Comparison of ENCODE assay signal across 10 cellular contexts in the genomic region with DNA sequence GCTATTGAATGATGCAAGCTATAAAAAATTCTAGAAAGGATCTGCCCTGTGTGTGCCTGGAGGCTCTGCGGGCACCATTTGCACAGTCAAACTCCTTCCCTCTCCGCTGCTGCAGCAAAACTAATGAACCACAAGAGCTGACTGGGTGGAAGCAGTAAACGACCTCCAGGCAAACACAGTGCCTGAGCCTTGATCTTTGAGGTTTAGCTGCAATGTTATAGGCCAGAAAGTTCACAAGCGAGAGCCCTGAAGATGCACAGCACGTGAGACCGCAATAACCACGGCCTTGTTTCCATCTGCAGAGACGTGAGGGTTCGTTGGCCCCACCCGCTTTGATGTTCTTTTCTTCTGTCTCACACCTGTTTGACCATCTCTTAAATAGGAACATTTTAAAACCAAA.
A peak's percentile ranks its signal among the peaks of the same experiment; 100 is the strongest.
DNase-seq lines count a peak whose midpoint lies in the region; ATAC-seq and TF ChIP-seq lines count a peak whose summit lies in the region.
"Had no signal": no experiment of that assay in that cellular context is flagged by ENCODE, and none has a peak within 500 bp of the region (broad histone marks: within the 10 kb centered on the region; RNA-seq: fewer than 3 reads in every experiment).

No MANE protein-coding gene starts in this region.

- ATAC-seq in T-cell (replicated peaks in 1 of 4), result peak; percentile 82 to 97 (median 91)
- peak; percentile 77 for ATAC-seq in activated naive CD8-positive, alpha-beta T cell treated with anti-CD3 and anti-CD28 coated beads, Interleukin-2, amount 10 ng/mL, durations not matched to agents 7 days and 5 days (ENCODE audit: low read depth)
- ATAC-seq: gastroesophageal sphincter had no signal

- H3K36me3 Mint-ChIP-seq in T-cell, result peaks cover 5% of the 10 kb centered on the region
- H3K36me3 Mint-ChIP-seq in activated naive CD8-positive, alpha-beta T cell treated with anti-CD3 and anti-CD28 coated beads, Interleukin-2, amount 10 ng/mL, durations not matched to agents 7 days and 5 days, result peaks cover 6% of the 10 kb centered on the region

- peaks cover 5 to 6% of the 10 kb centered on the region in 2 donors for H3K27me3 Mint-ChIP-seq in T-cell
- peaks cover 26% of the 10 kb centered on the region for H3K27me3 Mint-ChIP-seq in activated naive CD8-positive, alpha-beta T cell treated with anti-CD3 and anti-CD28 coated beads, Interleukin-2, amount 10 ng/mL, durations not matched to agents 7 days and 5 days

- H3K4me1 ChIP-seq in transverse colon, result no peaks in the 10 kb centered on the region

- H3K27me3 ChIP-seq in transverse colon, result no peaks in the 10 kb centered on the region
- H3K27me3 ChIP-seq: gastroesophageal sphincter had no signal

- H3K27ac Mint-ChIP-seq in T-cell, result peak overlapping the region; percentile 62 to 73
- H3K27ac Mint-ChIP-seq in activated naive CD8-positive, alpha-beta T cell treated with anti-CD3 and anti-CD28 coated beads, Interleukin-2, amount 10 ng/mL, durations not matched to agents 7 days and 5 days, result no peak overlapping the region

- POLR2A ChIA-PET in T-cell (lab: Charles Lee), result no interaction called here
- POLR2A ChIA-PET in activated naive CD8-positive, alpha-beta T cell treated with anti-CD3 and anti-CD28 coated beads, Interleukin-2, amount 10 ng/mL, durations not matched to agents 7 days and 5 days (lab: Charles Lee), result interaction anchor here (1.6 kb wide), 1 partner anchor 87 kb away, joined by 7 read pairs; no protein-coding TSS in a partner anchor

- H3K9me3 ChIP-seq in transverse colon, result peaks cover 0 to 5% of the 10 kb centered on the region in 2 donors
- H3K9me3 ChIP-seq: gastroesophageal sphincter had no signal

- no peak overlapping the region for H3K4me3 ChIP-seq in transverse colon
- H3K4me3 ChIP-seq: gastroesophageal sphincter, PC-9 had no signal

- no peak overlapping the region for H3K27ac ChIP-seq in transverse colon
- H3K27ac ChIP-seq: gastroesophageal sphincter, PC-9 had no signal

- WGBS in transverse colon (ENCODE audit: low coverage in 1 of 2), 2 donors, result 80% methylated on average over 2 to 10 of the region's 10 CpGs

- peak overlapping the region; percentile 44 to 54 (median 46) for H3K4me3 Mint-ChIP-seq in T-cell
- H3K4me3 Mint-ChIP-seq in activated naive CD8-positive, alpha-beta T cell treated with anti-CD3 and anti-CD28 coated beads, Interleukin-2, amount 10 ng/mL, durations not matched to agents 7 days and 5 days, result peak overlapping the region; percentile 59

- no peak for TF ChIP-seq POLR2A in transverse colon (IDR thresholded peaks at IDR 0.05)

- H3K36me3 ChIP-seq in transverse colon, result no peaks in the 10 kb centered on the region
- H3K36me3 ChIP-seq: gastroesophageal sphincter had no signal

- peaks cover 0 to 9% (median 4%) of the 10 kb centered on the region in 3 donors for H3K9me3 Mint-ChIP-seq in T-cell
- H3K9me3 Mint-ChIP-seq in activated naive CD8-positive, alpha-beta T cell treated with anti-CD3 and anti-CD28 coated beads, Interleukin-2, amount 10 ng/mL, durations not matched to agents 7 days and 5 days, result peaks cover 14% of the 10 kb centered on the region

- CTCF ChIA-PET in T-cell (lab: Charles Lee), result no interaction called here

- peaks cover 50 to 66% (median 58%) of the 10 kb centered on the region in 3 donors for H3K4me1 Mint-ChIP-seq in T-cell
- H3K4me1 Mint-ChIP-seq in activated naive CD8-positive, alpha-beta T cell treated with anti-CD3 and anti-CD28 coated beads, Interleukin-2, amount 10 ng/mL, durations not matched to agents 7 days and 5 days, result peaks cover 21% of the 10 kb centered on the region

- TF ChIP-seq CTCF in transverse colon (IDR thresholded peaks at IDR 0.05), result no peak

- intact Hi-C loops in transverse colon (cut with DNase I; ENCODE audit: low total_unique reads), result no loop called here

- in situ Hi-C loops in transverse colon (cut with MboI; ENCODE audit: low pct_ligation_motif_present in 1 of 4, low pct_unique_long_range_greater_than_20kb in 1 of 4, low sequenced_read_pairs in 3 of 4), result no loop called here

- DNase-seq in stimulated activated CD4-positive, alpha-beta T cell treated with anti-CD3 and anti-CD28 coated beads, Interleukin-12 subunit alpha, Interleukin-12 subunit beta, amount 100 ng/mL, for 24 hours (ENCODE audit: low read depth in 2 of 2), result peak; percentile 8 to 41
- no peak for DNase-seq in stimulated activated CD4-positive, alpha-beta T cell treated with anti-CD3 and anti-CD28 coated beads, Interleukin-12 subunit alpha, Interleukin-12 subunit beta, amount 100 ng/mL, for 4 hours
- DNase-seq in T-cell, result peak; percentile 6 to 71 (median 40)
- peak; percentile 56 for DNase-seq in activated naive CD8-positive, alpha-beta T cell treated with anti-CD3 and anti-CD28 coated beads, Interleukin-2, amount 10 ng/mL, durations not matched to agents 7 days and 5 days
- DNase-seq in transverse colon, result peak; percentile 29
- no peak for DNase-seq in cortex of kidney (lab: John Stamatoyannopoulos, UW)
- no peak for DNase-seq in NCI-H510A (lab: John Stamatoyannopoulos, UW)
- no peak for DNase-seq in DMS53 treated with DMSO at 0.1 percent for 48 hours (lab: John Stamatoyannopoulos, UW; ENCODE audit: unreplicated experiment)
- DNase-seq: PC-9 had no signal

- TF ChIP-seq EP300 in transverse colon (IDR thresholded peaks at IDR 0.05; ENCODE audit: low read depth), result no peak

Comparison
In these comparisons a context has a peak if more than half of its experiments do, and no peak if none do; other contexts are left out.
1. DNase-seq: peak in stimulated activated CD4-positive, alpha-beta T cell treated with anti-CD3 and anti-CD28 coated beads, Interleukin-12 subunit alpha, Interleukin-12 subunit beta, amount 100 ng/mL, for 24 hours (2 of 2), T-cell (34 of 34), activated naive CD8-positive, alpha-beta T cell treated with anti-CD3 and anti-CD28 coated beads, Interleukin-2, amount 10 ng/mL, durations not matched to agents 7 days and 5 days (single experiment) and transverse colon (single experiment); none in stimulated activated CD4-positive, alpha-beta T cell treated with anti-CD3 and anti-CD28 coated beads, Interleukin-12 subunit alpha, Interleukin-12 subunit beta, amount 100 ng/mL, for 4 hours (single experiment), cortex of kidney (single experiment), NCI-H510A (single experiment) and DMS53 treated with DMSO at 0.1 percent for 48 hours (single experiment).